8 cellular contexts compared by ENCODE assay signal in genomic region chr7:73244782-73245311, GRCh38.
A peak's percentile ranks its signal among the peaks of the same experiment; 100 is the strongest.
DNase-seq lines count a peak whose midpoint lies in the region; ATAC-seq, FAIRE-seq and TF ChIP-seq lines count a peak whose summit lies in the region.
"Not testable (repeated sequence)": the region's sequence is repeated elsewhere in the genome, so short reads cannot be mapped to it uniquely, and the experiment has no call there.

No MANE protein-coding gene starts in this region.

- TF ChIP-seq POLR2A in A549 (IDR thresholded peaks at IDR 0.05; ENCODE audit: low read length); spleen (IDR thresholded peaks at IDR 0.05): not testable (repeated sequence)

- H3K9ac ChIP-seq in mammary epithelial cell (ENCODE audit: insufficient read depth, low read length); kidney (ENCODE audit: low read length in 2 of 2): not testable (repeated sequence)

- 32% methylated on average over 12 of the region's 16 CpGs for WGBS in A549 (ENCODE audit: missing lambda C conversion rate)
- WGBS in mammary epithelial cell (ENCODE audit: low coverage, missing lambda C conversion rate), result 98% methylated on average over 6 of the region's 16 CpGs
- WGBS in spleen, 5 donors, result 74 to 85% (median 84%) methylated on average over 10 to 15 of the region's 16 CpGs

- intact Hi-C loops in mammary epithelial cell (cut with micrococcal nuclease); kidney (cut with DNase I); mucosa of descending colon (cut with DNase I, micrococcal nuclease); spleen (cut with DNase I; ENCODE audit: low total_unique reads): not testable (repeated sequence)

- H3K9me3 ChIP-seq in A549; mammary epithelial cell (replicated peaks; ENCODE audit: insufficient read depth, low read length); kidney (ENCODE audit: control insufficient read depth in 1 of 2, low read length in 2 of 2); mucosa of descending colon; neutrophil; spleen: not testable (repeated sequence)

- H3K36me3 ChIP-seq in mammary epithelial cell (ENCODE audit: insufficient read depth, low read length); kidney (ENCODE audit: control insufficient read depth in 1 of 2, insufficient read depth in 2 of 2, low read length in 2 of 2); mucosa of descending colon (ENCODE audit: low read depth); neutrophil; spleen: not testable (repeated sequence)

- not testable (repeated sequence) for TF ChIP-seq RAD21 in A549 (conservative IDR thresholded peaks at IDR 0.05 in 1 of 2, IDR thresholded peaks at IDR 0.05 in 1 of 2)

- FAIRE-seq in A549 (lab: Jason Lieb, UNC); kidney (lab: Jason Lieb, UNC): not testable (repeated sequence)

- H4K20me1 ChIP-seq in mammary epithelial cell (ENCODE audit: insufficient read depth, low read length), result not testable (repeated sequence)

- H3K4me1 ChIP-seq in A549; mammary epithelial cell (ENCODE audit: insufficient read depth, low read length); kidney (ENCODE audit: control insufficient read depth in 1 of 2, insufficient read depth in 1 of 2, low read depth in 1 of 2, low read length in 2 of 2); mucosa of descending colon (ENCODE audit: low read depth); neutrophil (ENCODE audit: control insufficient read depth in 1 of 2, insufficient read depth in 1 of 2, low read depth in 1 of 2, low read length in 1 of 2); spleen: not testable (repeated sequence)

- not testable (repeated sequence) for H2AFZ ChIP-seq in mammary epithelial cell (ENCODE audit: low read depth, low read length)

- dilution Hi-C loops in mammary epithelial cell (cut with HindIII; ENCODE audit: low sequenced_read_pairs), result not testable (repeated sequence)

- CTCF ChIA-PET in A549 (lab: Yijun Ruan, JAX); mammary epithelial cell (lab: Charles Lee; ENCODE audit: low non-redundant PET): not testable (repeated sequence)

- ATAC-seq in A549 (peak; percentile 57 to 59; a peak in 5 of 6 replicates), mucosa of descending colon (peak; percentile 49)

- not testable (repeated sequence) for H3K27me3 ChIP-seq in mammary epithelial cell (ENCODE audit: insufficient read depth, low read length); neutrophil; spleen (replicated peaks in 1 of 7)

- in situ Hi-C loops in mammary epithelial cell (cut with MboI; ENCODE audit: low sequenced_read_pairs in 2 of 2), result not testable (repeated sequence)

- TSS peak; percentile 88 for BruUV-seq in mammary epithelial cell (replicated peaks; lab: Mats Ljungman, UMichigan)

- not testable (repeated sequence) for H3K79me2 ChIP-seq in mammary epithelial cell (ENCODE audit: insufficient read depth, low read length)

- not testable (repeated sequence) for H3K4me2 ChIP-seq in A549; mammary epithelial cell (ENCODE audit: insufficient read depth, low read depth, low read length)

- H3K4me3 ChIP-seq in A549; mammary epithelial cell (replicated peaks in 1 of 3; ENCODE audit: insufficient read depth in 1 of 3, low read depth in 2 of 3, low read length in 3 of 3); kidney (ENCODE audit: low read length in 2 of 2); mucosa of descending colon; neutrophil (ENCODE audit: low read depth in 1 of 2, low read length in 1 of 2); spleen: not testable (repeated sequence)

- POLR2A ChIA-PET in A549 (lab: Yijun Ruan, JAX), result not testable (repeated sequence)

- TF ChIP-seq EP300 in A549 (IDR thresholded peaks at IDR 0.05), result not testable (repeated sequence)

- not testable (repeated sequence) for H3K27ac ChIP-seq in A549; mammary epithelial cell (ENCODE audit: insufficient read depth, low read depth, low read length); kidney (ENCODE audit: low read depth in 2 of 2, low read length in 2 of 2)
- H3K27ac ChIP-seq in neutrophil (peak overlapping the region; percentile 57), spleen (peak overlapping the region in 2 of 8 donors; percentile 30 to 70)

- not testable (repeated sequence) for DNase-seq in A549 (ENCODE audit: low read depth in 1 of 2, low spot score in 1 of 2); mammary epithelial cell; mucosa of descending colon
- DNase-seq in NCI-H460 (ENCODE audit: extremely low read depth, low read depth), result peak; percentile 58
- DNase-seq in amniotic epithelial cell (ENCODE audit: low read depth), result peak; percentile 14
- DNase-seq in kidney, result peak; percentile 12
- peak; percentile 62 for DNase-seq in spleen

- not testable (repeated sequence) for TF ChIP-seq CTCF in A549 (IDR thresholded peaks at IDR 0.05); mammary epithelial cell (conservative IDR thresholded peaks at IDR 0.05 in 1 of 2, IDR thresholded peaks at IDR 0.05 in 1 of 2; ENCODE audit: extremely low read depth in 1 of 2, insufficient read depth in 1 of 2, low read depth in 1 of 2, low read length in 2 of 2); kidney (IDR thresholded peaks at IDR 0.05; ENCODE audit: borderline replicate concordance, extremely low read depth, insufficient read depth); mucosa of descending colon (IDR thresholded peaks at IDR 0.05); neutrophil (IDR thresholded peaks at IDR 0.05); spleen (IDR thresholded peaks at IDR 0.05 in 8 of 11, conservative IDR thresholded peaks at IDR 0.05 in 3 of 11)
